In the genomic region with DNA sequence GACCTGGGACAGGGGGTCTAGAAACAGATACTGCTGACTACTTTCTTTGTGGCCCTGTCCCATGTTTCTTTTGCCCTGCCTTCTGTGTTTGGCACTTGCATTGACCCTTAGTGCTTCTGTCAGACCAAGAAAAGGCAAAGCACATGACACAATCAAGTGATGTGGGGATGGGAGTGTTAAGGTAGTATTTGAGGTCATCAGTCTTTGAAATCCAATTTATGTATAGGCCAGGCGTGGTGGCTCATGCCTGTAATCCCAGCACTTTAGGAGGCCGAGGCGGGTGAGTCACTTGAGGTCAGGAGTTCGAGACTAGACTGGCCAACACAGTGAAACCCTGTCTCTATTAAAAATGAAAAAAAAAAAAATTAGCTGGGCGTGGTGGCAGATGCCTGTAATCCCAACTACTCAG, we compare ENCODE assay signal across 1 cellular context.
TF ChIP-seq lines count a peak whose summit lies in the region.

No MANE protein-coding gene starts in this region.

TF ChIP-seq in SK-N-SH, 30 proteins besides CTCF, POLR2A, EP300 and RAD21 (continued from another document):
- TF ChIP-seq RXRA (IDR thresholded peaks at IDR 0.05; ENCODE audit: borderline replicate concordance, low read depth) = peak; percentile 35; the same call in 1 of the 2 replicates
